In genomic region chr5:8908055-8908683, GRCh38 we compare ENCODE assay signal across 8 cellular contexts.
A peak's percentile ranks its signal among the peaks of the same experiment; 100 is the strongest.
DNase-seq lines count a peak whose midpoint lies in the region; ATAC-seq and TF ChIP-seq lines count a peak whose summit lies in the region.

No MANE protein-coding gene starts in this region.

- TF ChIP-seq CTCF in MCF 10A (IDR thresholded peaks at IDR 0.05; ENCODE audit: unreplicated experiment) (peak; percentile 65), breast epithelium (IDR thresholded peaks at IDR 0.05) (no peak), HCT116 (IDR thresholded peaks at IDR 0.05 in 2 of 3, conservative IDR thresholded peaks at IDR 0.05 in 1 of 3; ENCODE audit: borderline replicate concordance in 1 of 3, insufficient read depth in 1 of 3, low read depth in 2 of 3, low read length in 2 of 3) (peak in 2 of 3 experiments; percentile 77 to 81; a peak in 4 of 6 replicates), psoas muscle (IDR thresholded peaks at IDR 0.05) (peak; percentile 20), sigmoid colon (IDR thresholded peaks at IDR 0.05) (peak in 1 of 4 experiments; percentile 38)

- peaks cover 6% of the 10 kb centered on the region for H3K36me3 Mint-ChIP-seq in MCF 10A (ENCODE audit: insufficient read depth, unreplicated experiment)

- H3K4me1 ChIP-seq in breast epithelium (no peaks in the 10 kb centered on the region), HCT116 (ENCODE audit: control insufficient read depth in 1 of 2, insufficient read depth in 2 of 2, low read length in 2 of 2) (no peaks in the 10 kb centered on the region), NT2/D1 (ENCODE audit: insufficient read depth, insufficient read length) (no peaks in the 10 kb centered on the region), psoas muscle (no peaks in the 10 kb centered on the region), sigmoid colon (peaks cover 0 to 10% (median 0%) of the 10 kb centered on the region in 4 donors)

- H3K79me2 ChIP-seq in HCT116 (ENCODE audit: insufficient read depth, low read length) = no peaks in the 10 kb centered on the region

- H2AFZ ChIP-seq in HCT116 (ENCODE audit: low read depth, low read length, poor library complexity, severe bottlenecking) = no peak overlapping the region

- no peaks in the 10 kb centered on the region for H3K9me2 ChIP-seq in HCT116 (ENCODE audit: insufficient read depth)

- CTCF ChIA-PET in MCF 10A (lab: Yijun Ruan, JAX) = interaction anchor here (0.6 to 1.6 kb wide), 11 partner anchors 9 to 562 kb away, joined by 3 to 6 read pairs (median 4); no protein-coding TSS in a partner anchor
- CTCF ChIA-PET in HCT116 (lab: Charles Lee) = no interaction called here

- H3K27me3 ChIP-seq in breast epithelium (no peaks in the 10 kb centered on the region), HCT116 (ENCODE audit: insufficient read depth, low read length) (no peaks in the 10 kb centered on the region), NT2/D1 (ENCODE audit: insufficient read depth, insufficient read length) (no peaks in the 10 kb centered on the region), psoas muscle (ENCODE audit: insufficient read depth in 3 of 3, low read length in 2 of 3) (no peaks in the 10 kb centered on the region), sigmoid colon (no peaks in the 10 kb centered on the region)

- H3K4me3 ChIP-seq in breast epithelium = no peak overlapping the region
- no peak overlapping the region for H3K4me3 ChIP-seq in HCT116 (replicated peaks in 1 of 2; ENCODE audit: low read depth in 1 of 2, low read length in 2 of 2)
- H3K4me3 ChIP-seq in NT2/D1 (ENCODE audit: insufficient read length, low read depth) = no peak overlapping the region
- no peak overlapping the region for H3K4me3 ChIP-seq in psoas muscle
- H3K4me3 ChIP-seq in sigmoid colon = no peak overlapping the region

- peaks cover 37% of the 10 kb centered on the region for H3K4me1 Mint-ChIP-seq in MCF 10A (ENCODE audit: insufficient read depth, unreplicated experiment)

- H3K36me3 ChIP-seq in breast epithelium (no peaks in the 10 kb centered on the region), HCT116 (ENCODE audit: control insufficient read depth in 1 of 2, insufficient read depth in 2 of 2, low read length in 2 of 2) (no peaks in the 10 kb centered on the region), NT2/D1 (ENCODE audit: insufficient read depth, insufficient read length, low read length) (no peaks in the 10 kb centered on the region), psoas muscle (ENCODE audit: insufficient read depth in 1 of 2, low read depth in 1 of 2) (no peaks in the 10 kb centered on the region), sigmoid colon (no peaks in the 10 kb centered on the region)

- POLR2A ChIA-PET in MCF 10A (lab: Yijun Ruan, JAX) = interaction anchor here (2.3 kb wide), 1 partner anchor 204 kb away, joined by 9 read pairs; no protein-coding TSS in a partner anchor
- POLR2A ChIA-PET in HCT116 (lab: Charles Lee) = no interaction called here

- TF ChIP-seq POLR2A in breast epithelium (IDR thresholded peaks at IDR 0.05) = no peak
- TF ChIP-seq POLR2A in HCT116 (IDR thresholded peaks at IDR 0.05; ENCODE audit: borderline replicate concordance, extremely low read depth, insufficient read depth, insufficient read length) = no peak
- no peak for TF ChIP-seq POLR2A in sigmoid colon (IDR thresholded peaks at IDR 0.05)

- RAD21 ChIA-PET in HCT116 (lab: Charles Lee; ENCODE audit: low non-redundant PET in 1 of 2, low total read pairs in 2 of 2, uncharacterized antibody in 2 of 2, unreplicated experiment in 2 of 2) = no interaction called here

- H3K27me3 Mint-ChIP-seq in MCF 10A (ENCODE audit: insufficient read depth, unreplicated experiment) = no peaks in the 10 kb centered on the region

- H3K9me3 Mint-ChIP-seq in MCF 10A (ENCODE audit: unreplicated experiment) = no peaks in the 10 kb centered on the region

- H3K4me2 ChIP-seq in HCT116 (ENCODE audit: low read length) = no peak overlapping the region

- ATAC-seq in HCT116 = no peak
- ATAC-seq in psoas muscle = no peak

- DNase-seq in MCF 10A (ENCODE audit: unreplicated experiment) (peak; percentile 62), breast epithelium (ENCODE audit: low spot score in 2 of 2) (no peak), HCT116 (ENCODE audit: low read depth, low spot score) (no peak), NT2/D1 (ENCODE audit: low read depth, low spot score) (peak; percentile 40), ecto neural progenitor cell (ENCODE audit: low spot score) (peak; percentile 73), psoas muscle (no peak), sigmoid colon (no peak), NCI-H2227 treated with DMSO at 0.1 percent for 48 hours (lab: John Stamatoyannopoulos, UW) (no peak)

- no peak overlapping the region for H3K9ac ChIP-seq in HCT116 (ENCODE audit: low read length)
- H3K9ac ChIP-seq in NT2/D1 (ENCODE audit: insufficient read length, low read depth) = no peak overlapping the region

- peak overlapping the region; percentile 94 for H3K27ac Mint-ChIP-seq in MCF 10A (ENCODE audit: low read depth, unreplicated experiment)

- H3K9me3 ChIP-seq in breast epithelium (no peaks in the 10 kb centered on the region), HCT116 (ENCODE audit: control insufficient read depth in 1 of 2, insufficient read depth in 1 of 2, low read depth in 1 of 2, low read length in 2 of 2) (peaks cover 4 to 29% of the 10 kb centered on the region in 2 experiments; a peak in 2 of 4 replicates), NT2/D1 (ENCODE audit: insufficient read depth, low read length) (no peaks in the 10 kb centered on the region), psoas muscle (no peaks in the 10 kb centered on the region), sigmoid colon (no peaks in the 10 kb centered on the region)

- TF ChIP-seq RAD21 in HCT116 (IDR thresholded peaks at IDR 0.05; ENCODE audit: low read depth) = no peak

- H3K27ac ChIP-seq in breast epithelium (no peak overlapping the region), HCT116 (ENCODE audit: low read depth, low read length) (no peak overlapping the region), psoas muscle (no peak overlapping the region), sigmoid colon (no peak overlapping the region)

- H3K4me3 Mint-ChIP-seq in MCF 10A (ENCODE audit: unreplicated experiment) = no peak overlapping the region

- 58 to 60% (median 58%) methylated on average over 7 of the region's 7 CpGs for whole genome bisulfite sequencing in psoas muscle, 3 donors
- WGBS in sigmoid colon, 2 donors = 45 to 56% methylated on average over 7 of the region's 7 CpGs

- no peak for TF ChIP-seq EP300 in sigmoid colon (IDR thresholded peaks at IDR 0.05)

- intact Hi-C loops in MCF 10A (cut with micrococcal nuclease) = loop anchor here (2.0 to 5.0 kb wide), 6 partner anchors 46 to 451 kb away; no protein-coding TSS in a partner anchor
- intact Hi-C loops in breast epithelium (cut with DNase I; ENCODE audit: low total_unique reads) = no loop called here
- intact Hi-C loops in HCT116 (cut with micrococcal nuclease) = no loop called here
- intact Hi-C loops in psoas muscle (cut with DNase I) = no loop called here
- intact Hi-C loops in sigmoid colon (cut with DNase I) = no loop called here

- BruUV-seq in MCF 10A (replicated peaks; lab: Mats Ljungman, UMichigan) (no TSS peak), HCT116 (replicated peaks; lab: Mats Ljungman, UMichigan) (no TSS peak)

- no peaks in the 10 kb centered on the region for H4K20me1 ChIP-seq in HCT116 (ENCODE audit: insufficient read depth)

TF ChIP-seq in HCT116, 20 proteins besides CTCF, POLR2A, EP300 and RAD21 (continues in another document):
- TF ChIP-seq SP1 (IDR thresholded peaks at IDR 0.05; ENCODE audit: low read depth) = no peak
- no peak for TF ChIP-seq CBX3 (IDR thresholded peaks at IDR 0.05; ENCODE audit: low read depth)
- TF ChIP-seq ELF1 (IDR thresholded peaks at IDR 0.05; ENCODE audit: borderline replicate concordance, low read depth) = no peak
- no peak for TF ChIP-seq ZFX (IDR thresholded peaks at IDR 0.05)
- TF ChIP-seq CEBPB (IDR thresholded peaks at IDR 0.05; ENCODE audit: low read depth) = no peak
- TF ChIP-seq REST (IDR thresholded peaks at IDR 0.05; ENCODE audit: low read depth) = no peak
- TF ChIP-seq YY1 (IDR thresholded peaks at IDR 0.05; ENCODE audit: extremely low read depth, insufficient replicate concordance, low read depth, low read length) = no peak
- TF ChIP-seq TCF7L2 (IDR thresholded peaks at IDR 0.05; ENCODE audit: borderline replicate concordance, extremely low read depth, insufficient read depth, insufficient read length) = no peak
- no peak for TF ChIP-seq EZH2 (IDR thresholded peaks at IDR 0.05)
- no peak for TF ChIP-seq SIN3A (IDR thresholded peaks at IDR 0.05; ENCODE audit: low read depth)
- no peak for TF ChIP-seq MAX (IDR thresholded peaks at IDR 0.05)
- no peak for TF ChIP-seq SRF (IDR thresholded peaks at IDR 0.05; ENCODE audit: low read depth)
- TF ChIP-seq ATF3 (IDR thresholded peaks at IDR 0.05) = no peak

Comparison
In these comparisons a context has a peak if more than half of its experiments do, and no peak if none do; other contexts are left out.
1. DNase-seq: peak in MCF 10A (single experiment), NT2/D1 (single experiment) and ecto neural progenitor cell (single experiment); none in breast epithelium (0 of 2), HCT116 (single experiment), psoas muscle (0 of 2), sigmoid colon (single experiment) and NCI-H2227 treated with DMSO at 0.1 percent for 48 hours (single experiment).
2. CTCF ChIP-seq: peak in MCF 10A (single experiment), HCT116 (2 of 3) and psoas muscle (single experiment); none in breast epithelium (0 of 3).